Comparison of ENCODE assay signal across 1 cellular context in the genomic region with DNA sequence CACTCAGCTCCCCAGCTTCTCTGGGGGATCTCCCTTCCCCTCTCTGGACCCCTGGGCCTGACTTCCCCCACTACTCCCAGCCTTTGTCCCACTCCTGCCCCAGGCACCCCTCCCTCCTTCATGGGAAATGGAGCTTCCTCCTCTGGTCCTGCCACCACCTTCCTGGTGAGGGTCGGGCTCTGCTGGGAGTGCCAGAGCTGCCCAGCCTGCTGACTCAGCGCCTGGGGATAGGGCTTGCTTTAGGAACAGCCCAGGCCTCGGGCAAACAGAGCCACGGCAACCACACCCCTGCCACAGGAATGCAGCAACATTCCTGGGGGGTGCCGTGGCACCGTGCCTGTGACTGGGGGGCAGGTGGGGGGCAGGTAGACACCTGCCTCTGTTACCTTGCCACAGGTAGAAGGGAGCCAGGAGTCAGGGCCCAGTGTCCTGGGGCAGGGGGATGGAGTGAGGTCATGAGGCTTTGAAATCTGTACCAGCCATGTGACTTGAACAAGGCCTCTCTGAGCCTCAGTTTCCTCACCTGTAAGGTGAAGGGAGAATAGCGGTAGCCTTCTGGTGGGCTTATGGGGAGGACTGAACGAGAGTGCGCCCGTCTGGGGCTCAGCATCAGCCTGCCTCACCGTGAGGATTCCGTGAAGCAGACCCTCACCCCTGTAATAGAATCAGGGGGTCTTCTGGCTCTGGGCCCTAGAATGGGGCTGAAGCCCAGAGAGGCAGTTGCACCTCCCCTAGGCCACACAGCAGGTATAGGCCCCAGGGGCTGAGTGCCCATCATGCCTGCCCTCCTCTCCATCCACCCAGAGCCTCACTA.
TF ChIP-seq lines count a peak whose summit lies in the region.

No MANE protein-coding gene starts in this region.

TF ChIP-seq in HEK293, 187 proteins besides CTCF, POLR2A, EP300 and RAD21 (continued from another document):
- peak; percentile 74 for TF ChIP-seq ZNF600 (tag by site-specific recombination; IDR thresholded peaks at IDR 0.05)
- no peak for TF ChIP-seq ZNF501 (tag by site-specific recombination; IDR thresholded peaks at IDR 0.05)
- TF ChIP-seq, protein P1, sequence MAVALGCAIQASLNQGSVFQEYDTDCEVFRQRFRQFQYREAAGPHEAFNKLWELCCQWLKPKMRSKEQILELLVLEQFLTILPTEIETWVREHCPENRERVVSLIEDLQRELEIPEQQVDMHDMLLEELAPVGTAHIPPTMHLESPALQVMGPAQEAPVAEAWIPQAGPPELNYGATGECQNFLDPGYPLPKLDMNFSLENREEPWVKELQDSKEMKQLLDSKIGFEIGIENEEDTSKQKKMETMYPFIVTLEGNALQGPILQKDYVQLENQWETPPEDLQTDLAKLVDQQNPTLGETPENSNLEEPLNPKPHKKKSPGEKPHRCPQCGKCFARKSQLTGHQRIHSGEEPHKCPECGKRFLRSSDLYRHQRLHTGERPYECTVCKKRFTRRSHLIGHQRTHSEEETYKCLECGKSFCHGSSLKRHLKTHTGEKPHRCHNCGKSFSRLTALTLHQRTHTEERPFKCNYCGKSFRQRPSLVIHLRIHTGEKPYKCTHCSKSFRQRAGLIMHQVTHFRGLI (tag by site-specific recombination; IDR thresholded peaks at IDR 0.05): peak; percentile 64; the same call in 1 of the 2 replicates
- TF ChIP-seq ZBTB8A (tag by site-specific recombination; IDR thresholded peaks at IDR 0.05): 0 out of 2 replicates have a peak, but pooled peaks have one; percentile 18
- TF ChIP-seq ZNF768 (tag by site-specific recombination; IDR thresholded peaks at IDR 0.05): 0 out of 2 replicates have a peak, but pooled peaks have one; percentile 55
- TF ChIP-seq ZNF677 (tag by site-specific recombination; IDR thresholded peaks at IDR 0.05): no peak
- peak; percentile 73 for TF ChIP-seq ZNF341 (tag by site-specific recombination; IDR thresholded peaks at IDR 0.05; ENCODE audit: low read depth)
- TF ChIP-seq ZNF626 (tag by site-specific recombination; IDR thresholded peaks at IDR 0.05): no peak
- peak; percentile 54 for TF ChIP-seq GLIS1 (tag by site-specific recombination; IDR thresholded peaks at IDR 0.05)
- TF ChIP-seq, protein P2, sequence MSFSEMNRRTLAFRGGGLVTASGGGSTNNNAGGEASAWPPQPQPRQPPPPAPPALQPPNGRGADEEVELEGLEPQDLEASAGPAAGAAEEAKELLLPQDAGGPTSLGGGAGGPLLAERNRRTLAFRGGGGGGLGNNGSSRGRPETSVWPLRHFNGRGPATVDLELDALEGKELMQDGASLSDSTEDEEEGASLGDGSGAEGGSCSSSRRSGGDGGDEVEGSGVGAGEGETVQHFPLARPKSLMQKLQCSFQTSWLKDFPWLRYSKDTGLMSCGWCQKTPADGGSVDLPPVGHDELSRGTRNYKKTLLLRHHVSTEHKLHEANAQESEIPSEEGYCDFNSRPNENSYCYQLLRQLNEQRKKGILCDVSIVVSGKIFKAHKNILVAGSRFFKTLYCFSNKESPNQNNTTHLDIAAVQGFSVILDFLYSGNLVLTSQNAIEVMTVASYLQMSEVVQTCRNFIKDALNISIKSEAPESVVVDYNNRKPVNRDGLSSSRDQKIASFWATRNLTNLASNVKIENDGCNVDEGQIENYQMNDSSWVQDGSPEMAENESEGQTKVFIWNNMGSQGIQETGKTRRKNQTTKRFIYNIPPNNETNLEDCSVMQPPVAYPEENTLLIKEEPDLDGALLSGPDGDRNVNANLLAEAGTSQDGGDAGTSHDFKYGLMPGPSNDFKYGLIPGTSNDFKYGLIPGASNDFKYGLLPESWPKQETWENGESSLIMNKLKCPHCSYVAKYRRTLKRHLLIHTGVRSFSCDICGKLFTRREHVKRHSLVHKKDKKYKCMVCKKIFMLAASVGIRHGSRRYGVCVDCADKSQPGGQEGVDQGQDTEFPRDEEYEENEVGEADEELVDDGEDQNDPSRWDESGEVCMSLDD (tag by site-specific recombination; IDR thresholded peaks at IDR 0.05): 0 out of 2 replicates have a peak, but pooled peaks have one; percentile 27
- TF ChIP-seq, protein P3, sequence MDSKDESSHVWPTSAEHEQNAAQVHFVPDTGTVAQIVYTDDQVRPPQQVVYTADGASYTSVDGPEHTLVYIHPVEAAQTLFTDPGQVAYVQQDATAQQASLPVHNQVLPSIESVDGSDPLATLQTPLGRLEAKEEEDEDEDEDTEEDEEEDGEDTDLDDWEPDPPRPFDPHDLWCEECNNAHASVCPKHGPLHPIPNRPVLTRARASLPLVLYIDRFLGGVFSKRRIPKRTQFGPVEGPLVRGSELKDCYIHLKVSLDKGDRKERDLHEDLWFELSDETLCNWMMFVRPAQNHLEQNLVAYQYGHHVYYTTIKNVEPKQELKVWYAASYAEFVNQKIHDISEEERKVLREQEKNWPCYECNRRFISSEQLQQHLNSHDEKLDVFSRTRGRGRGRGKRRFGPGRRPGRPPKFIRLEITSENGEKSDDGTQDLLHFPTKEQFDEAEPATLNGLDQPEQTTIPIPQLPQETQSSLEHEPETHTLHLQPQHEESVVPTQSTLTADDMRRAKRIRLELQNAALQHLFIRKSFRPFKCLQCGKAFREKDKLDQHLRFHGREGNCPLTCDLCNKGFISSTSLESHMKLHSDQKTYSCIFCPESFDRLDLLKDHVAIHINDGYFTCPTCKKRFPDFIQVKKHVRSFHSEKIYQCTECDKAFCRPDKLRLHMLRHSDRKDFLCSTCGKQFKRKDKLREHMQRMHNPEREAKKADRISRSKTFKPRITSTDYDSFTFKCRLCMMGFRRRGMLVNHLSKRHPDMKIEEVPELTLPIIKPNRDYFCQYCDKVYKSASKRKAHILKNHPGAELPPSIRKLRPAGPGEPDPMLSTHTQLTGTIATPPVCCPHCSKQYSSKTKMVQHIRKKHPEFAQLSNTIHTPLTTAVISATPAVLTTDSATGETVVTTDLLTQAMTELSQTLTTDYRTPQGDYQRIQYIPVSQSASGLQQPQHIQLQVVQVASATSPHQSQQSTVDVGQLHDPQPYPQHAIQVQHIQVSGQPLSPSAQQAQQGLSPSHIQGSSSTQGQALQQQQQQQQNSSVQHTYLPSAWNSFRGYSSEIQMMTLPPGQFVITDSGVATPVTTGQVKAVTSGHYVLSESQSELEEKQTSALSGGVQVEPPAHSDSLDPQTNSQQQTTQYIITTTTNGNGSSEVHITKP (tag by site-specific recombination; IDR thresholded peaks at IDR 0.05): peak; percentile 72
- TF ChIP-seq, protein P4, sequence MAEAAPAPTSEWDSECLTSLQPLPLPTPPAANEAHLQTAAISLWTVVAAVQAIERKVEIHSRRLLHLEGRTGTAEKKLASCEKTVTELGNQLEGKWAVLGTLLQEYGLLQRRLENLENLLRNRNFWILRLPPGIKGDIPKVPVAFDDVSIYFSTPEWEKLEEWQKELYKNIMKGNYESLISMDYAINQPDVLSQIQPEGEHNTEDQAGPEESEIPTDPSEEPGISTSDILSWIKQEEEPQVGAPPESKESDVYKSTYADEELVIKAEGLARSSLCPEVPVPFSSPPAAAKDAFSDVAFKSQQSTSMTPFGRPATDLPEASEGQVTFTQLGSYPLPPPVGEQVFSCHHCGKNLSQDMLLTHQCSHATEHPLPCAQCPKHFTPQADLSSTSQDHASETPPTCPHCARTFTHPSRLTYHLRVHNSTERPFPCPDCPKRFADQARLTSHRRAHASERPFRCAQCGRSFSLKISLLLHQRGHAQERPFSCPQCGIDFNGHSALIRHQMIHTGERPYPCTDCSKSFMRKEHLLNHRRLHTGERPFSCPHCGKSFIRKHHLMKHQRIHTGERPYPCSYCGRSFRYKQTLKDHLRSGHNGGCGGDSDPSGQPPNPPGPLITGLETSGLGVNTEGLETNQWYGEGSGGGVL (tag by site-specific recombination; IDR thresholded peaks at IDR 0.05): peak; percentile 86
- TF ChIP-seq, protein P5, sequence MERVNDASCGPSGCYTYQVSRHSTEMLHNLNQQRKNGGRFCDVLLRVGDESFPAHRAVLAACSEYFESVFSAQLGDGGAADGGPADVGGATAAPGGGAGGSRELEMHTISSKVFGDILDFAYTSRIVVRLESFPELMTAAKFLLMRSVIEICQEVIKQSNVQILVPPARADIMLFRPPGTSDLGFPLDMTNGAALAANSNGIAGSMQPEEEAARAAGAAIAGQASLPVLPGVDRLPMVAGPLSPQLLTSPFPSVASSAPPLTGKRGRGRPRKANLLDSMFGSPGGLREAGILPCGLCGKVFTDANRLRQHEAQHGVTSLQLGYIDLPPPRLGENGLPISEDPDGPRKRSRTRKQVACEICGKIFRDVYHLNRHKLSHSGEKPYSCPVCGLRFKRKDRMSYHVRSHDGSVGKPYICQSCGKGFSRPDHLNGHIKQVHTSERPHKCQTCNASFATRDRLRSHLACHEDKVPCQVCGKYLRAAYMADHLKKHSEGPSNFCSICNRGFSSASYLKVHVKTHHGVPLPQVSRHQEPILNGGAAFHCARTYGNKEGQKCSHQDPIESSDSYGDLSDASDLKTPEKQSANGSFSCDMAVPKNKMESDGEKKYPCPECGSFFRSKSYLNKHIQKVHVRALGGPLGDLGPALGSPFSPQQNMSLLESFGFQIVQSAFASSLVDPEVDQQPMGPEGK (tag by site-specific recombination; IDR thresholded peaks at IDR 0.05): peak; percentile 57; the same call in 1 of the 2 replicates
- TF ChIP-seq, protein P6, sequence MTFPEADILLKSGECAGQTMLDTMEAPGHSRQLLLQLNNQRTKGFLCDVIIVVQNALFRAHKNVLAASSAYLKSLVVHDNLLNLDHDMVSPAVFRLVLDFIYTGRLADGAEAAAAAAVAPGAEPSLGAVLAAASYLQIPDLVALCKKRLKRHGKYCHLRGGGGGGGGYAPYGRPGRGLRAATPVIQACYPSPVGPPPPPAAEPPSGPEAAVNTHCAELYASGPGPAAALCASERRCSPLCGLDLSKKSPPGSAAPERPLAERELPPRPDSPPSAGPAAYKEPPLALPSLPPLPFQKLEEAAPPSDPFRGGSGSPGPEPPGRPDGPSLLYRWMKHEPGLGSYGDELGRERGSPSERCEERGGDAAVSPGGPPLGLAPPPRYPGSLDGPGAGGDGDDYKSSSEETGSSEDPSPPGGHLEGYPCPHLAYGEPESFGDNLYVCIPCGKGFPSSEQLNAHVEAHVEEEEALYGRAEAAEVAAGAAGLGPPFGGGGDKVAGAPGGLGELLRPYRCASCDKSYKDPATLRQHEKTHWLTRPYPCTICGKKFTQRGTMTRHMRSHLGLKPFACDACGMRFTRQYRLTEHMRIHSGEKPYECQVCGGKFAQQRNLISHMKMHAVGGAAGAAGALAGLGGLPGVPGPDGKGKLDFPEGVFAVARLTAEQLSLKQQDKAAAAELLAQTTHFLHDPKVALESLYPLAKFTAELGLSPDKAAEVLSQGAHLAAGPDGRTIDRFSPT (tag by site-specific recombination; IDR thresholded peaks at IDR 0.05): peak; percentile 66; the same call in 1 of the 2 replicates
